1 cellular context compared by ENCODE assay signal in genomic region chr9:35225677-35226076, GRCh38.
TF ChIP-seq lines count a peak whose summit lies in the region.

No MANE protein-coding gene starts in this region.

TF ChIP-seq in H1, 55 proteins besides CTCF, POLR2A, EP300 and RAD21 (continued from another document):
- no peak for TF ChIP-seq BRCA1 (IDR thresholded peaks at IDR 0.05; ENCODE audit: low read depth, low read length)
- TF ChIP-seq SP4 (IDR thresholded peaks at IDR 0.05; ENCODE audit: low read length), result no peak
- no peak for TF ChIP-seq ATF3 (IDR thresholded peaks at IDR 0.05; ENCODE audit: insufficient read depth, low read depth, low read length)
- TF ChIP-seq HDAC2 (IDR thresholded peaks at IDR 0.05; ENCODE audit: borderline replicate concordance in 1 of 2, low read depth in 2 of 2, low read length in 2 of 2), result no peak
- no peak for TF ChIP-seq USF2 (IDR thresholded peaks at IDR 0.05; ENCODE audit: low read length)
